2 cellular contexts compared by ENCODE assay signal in the genomic region with DNA sequence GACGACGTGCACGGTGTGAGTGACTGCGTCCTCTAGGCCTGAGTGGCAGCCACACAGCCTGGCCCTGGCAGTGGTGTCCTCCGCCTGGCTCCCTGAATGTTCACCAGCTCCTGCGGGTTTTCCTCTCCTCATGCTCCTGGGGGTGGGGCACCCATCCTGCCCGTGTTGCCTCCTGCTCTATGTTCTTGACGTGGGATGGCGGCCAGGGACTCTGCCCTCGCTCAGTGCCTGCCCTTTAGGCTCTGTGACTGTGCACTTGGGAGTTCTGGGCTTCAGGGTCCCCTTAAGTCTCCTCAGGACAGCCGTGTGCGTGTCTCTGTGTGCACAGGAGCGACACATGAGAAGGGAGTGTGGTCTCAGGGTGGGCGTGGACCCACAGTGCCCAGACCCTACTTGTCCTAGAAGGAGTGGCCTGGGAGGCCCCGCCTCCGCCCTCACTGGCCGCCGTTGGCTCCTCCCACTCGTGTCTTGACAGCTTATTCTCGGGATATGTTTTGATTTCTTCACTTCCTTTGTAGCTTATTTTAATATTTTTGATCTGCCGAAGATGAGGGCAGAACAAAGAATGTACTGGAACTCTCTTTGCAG.
A peak's percentile ranks its signal among the peaks of the same experiment; 100 is the strongest.
TF ChIP-seq lines count a peak whose summit lies in the region.

No MANE protein-coding gene starts in this region.

TF ChIP-seq in HEK293T, 16 proteins besides CTCF, POLR2A, EP300 and RAD21 (continued from another document):
- TF ChIP-seq SUZ12 (IDR thresholded peaks at IDR 0.05) = no peak

TF ChIP-seq in K562, 482 proteins besides CTCF, POLR2A, EP300 and RAD21 (continued from another document):
- TF ChIP-seq ATF2 (CRISPR knock-in tag; IDR thresholded peaks at IDR 0.05) = no peak
- no peak for TF ChIP-seq MNT (conservative IDR thresholded peaks at IDR 0.05)
- TF ChIP-seq ZZZ3 (IDR thresholded peaks at IDR 0.05) = no peak
- TF ChIP-seq ZNF280B (CRISPR knock-in tag; IDR thresholded peaks at IDR 0.05) = no peak
- no peak for TF ChIP-seq GTF3C2 (IDR thresholded peaks at IDR 0.05; ENCODE audit: borderline replicate concordance, extremely low read depth, insufficient read length)
- TF ChIP-seq HIVEP1 (CRISPR knock-in tag; IDR thresholded peaks at IDR 0.05) = no peak
- peak; percentile 27; the same call in 1 of the 2 replicates for TF ChIP-seq POLR2G (IDR thresholded peaks at IDR 0.05; ENCODE audit: low read depth, low read length)
- no peak for TF ChIP-seq RFX1 (IDR thresholded peaks at IDR 0.05)
- no peak for TF ChIP-seq RBM25 (IDR thresholded peaks at IDR 0.05; ENCODE audit: low read depth, low read length, severe bottlenecking)
- no peak for TF ChIP-seq ESRRA (IDR thresholded peaks at IDR 0.05; ENCODE audit: borderline replicate concordance, low read depth)
- no peak for TF ChIP-seq FOXJ2 (tag; IDR thresholded peaks at IDR 0.05)
- no peak for TF ChIP-seq MEIS2 (IDR thresholded peaks at IDR 0.05; ENCODE audit: partially characterized antibody)
- no peak for TF ChIP-seq NCOA4 (IDR thresholded peaks at IDR 0.05; ENCODE audit: partially characterized antibody)
- TF ChIP-seq MECOM (CRISPR knock-in tag; IDR thresholded peaks at IDR 0.05) = no peak
- TF ChIP-seq ZNF274 (IDR thresholded peaks at IDR 0.05; ENCODE audit: borderline replicate concordance, low read depth, low read length) = no peak
- TF ChIP-seq PKNOX1 (IDR thresholded peaks at IDR 0.05) = peak; percentile 64; the same call in 1 of the 2 replicates
- no peak for TF ChIP-seq SNIP1 (IDR thresholded peaks at IDR 0.05; ENCODE audit: low read depth)
- TF ChIP-seq ATF1 (CRISPR knock-in tag; IDR thresholded peaks at IDR 0.05) = no peak
- 0 out of 2 replicates have a peak, but pooled peaks have one; percentile 6 for TF ChIP-seq ATF1 (tag; IDR thresholded peaks at IDR 0.05)
- TF ChIP-seq HMGXB4 (CRISPR knock-in tag; IDR thresholded peaks at IDR 0.05) = no peak
- TF ChIP-seq CBX3 (IDR thresholded peaks at IDR 0.05; ENCODE audit: borderline replicate concordance in 1 of 2, low read length in 2 of 2) = no peak
- TF ChIP-seq ARID2 (IDR thresholded peaks at IDR 0.05) = no peak
- peak; percentile 75; the same call in 1 of the 2 replicates for TF ChIP-seq ZBTB7A (IDR thresholded peaks at IDR 0.05; ENCODE audit: borderline replicate concordance, control insufficient read depth, low read depth, low read length)
- TF ChIP-seq, protein P1, sequence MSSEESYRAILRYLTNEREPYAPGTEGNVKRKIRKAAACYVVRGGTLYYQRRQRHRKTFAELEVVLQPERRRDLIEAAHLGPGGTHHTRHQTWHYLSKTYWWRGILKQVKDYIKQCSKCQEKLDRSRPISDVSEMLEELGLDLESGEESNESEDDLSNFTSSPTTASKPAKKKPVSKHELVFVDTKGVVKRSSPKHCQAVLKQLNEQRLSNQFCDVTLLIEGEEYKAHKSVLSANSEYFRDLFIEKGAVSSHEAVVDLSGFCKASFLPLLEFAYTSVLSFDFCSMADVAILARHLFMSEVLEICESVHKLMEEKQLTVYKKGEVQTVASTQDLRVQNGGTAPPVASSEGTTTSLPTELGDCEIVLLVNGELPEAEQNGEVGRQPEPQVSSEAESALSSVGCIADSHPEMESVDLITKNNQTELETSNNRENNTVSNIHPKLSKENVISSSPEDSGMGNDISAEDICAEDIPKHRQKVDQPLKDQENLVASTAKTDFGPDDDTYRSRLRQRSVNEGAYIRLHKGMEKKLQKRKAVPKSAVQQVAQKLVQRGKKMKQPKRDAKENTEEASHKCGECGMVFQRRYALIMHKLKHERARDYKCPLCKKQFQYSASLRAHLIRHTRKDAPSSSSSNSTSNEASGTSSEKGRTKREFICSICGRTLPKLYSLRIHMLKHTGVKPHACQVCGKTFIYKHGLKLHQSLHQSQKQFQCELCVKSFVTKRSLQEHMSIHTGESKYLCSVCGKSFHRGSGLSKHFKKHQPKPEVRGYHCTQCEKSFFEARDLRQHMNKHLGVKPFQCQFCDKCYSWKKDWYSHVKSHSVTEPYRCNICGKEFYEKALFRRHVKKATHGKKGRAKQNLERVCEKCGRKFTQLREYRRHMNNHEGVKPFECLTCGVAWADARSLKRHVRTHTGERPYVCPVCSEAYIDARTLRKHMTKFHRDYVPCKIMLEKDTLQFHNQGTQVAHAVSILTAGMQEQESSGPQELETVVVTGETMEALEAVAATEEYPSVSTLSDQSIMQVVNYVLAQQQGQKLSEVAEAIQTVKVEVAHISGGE (CRISPR knock-in tag; IDR thresholded peaks at IDR 0.05) = no peak
- TF ChIP-seq ZKSCAN8 (CRISPR knock-in tag; IDR thresholded peaks at IDR 0.05) = no peak
- TF ChIP-seq CBX1 (IDR thresholded peaks at IDR 0.05; ENCODE audit: low read depth) = no peak
- TF ChIP-seq, protein P2, sequence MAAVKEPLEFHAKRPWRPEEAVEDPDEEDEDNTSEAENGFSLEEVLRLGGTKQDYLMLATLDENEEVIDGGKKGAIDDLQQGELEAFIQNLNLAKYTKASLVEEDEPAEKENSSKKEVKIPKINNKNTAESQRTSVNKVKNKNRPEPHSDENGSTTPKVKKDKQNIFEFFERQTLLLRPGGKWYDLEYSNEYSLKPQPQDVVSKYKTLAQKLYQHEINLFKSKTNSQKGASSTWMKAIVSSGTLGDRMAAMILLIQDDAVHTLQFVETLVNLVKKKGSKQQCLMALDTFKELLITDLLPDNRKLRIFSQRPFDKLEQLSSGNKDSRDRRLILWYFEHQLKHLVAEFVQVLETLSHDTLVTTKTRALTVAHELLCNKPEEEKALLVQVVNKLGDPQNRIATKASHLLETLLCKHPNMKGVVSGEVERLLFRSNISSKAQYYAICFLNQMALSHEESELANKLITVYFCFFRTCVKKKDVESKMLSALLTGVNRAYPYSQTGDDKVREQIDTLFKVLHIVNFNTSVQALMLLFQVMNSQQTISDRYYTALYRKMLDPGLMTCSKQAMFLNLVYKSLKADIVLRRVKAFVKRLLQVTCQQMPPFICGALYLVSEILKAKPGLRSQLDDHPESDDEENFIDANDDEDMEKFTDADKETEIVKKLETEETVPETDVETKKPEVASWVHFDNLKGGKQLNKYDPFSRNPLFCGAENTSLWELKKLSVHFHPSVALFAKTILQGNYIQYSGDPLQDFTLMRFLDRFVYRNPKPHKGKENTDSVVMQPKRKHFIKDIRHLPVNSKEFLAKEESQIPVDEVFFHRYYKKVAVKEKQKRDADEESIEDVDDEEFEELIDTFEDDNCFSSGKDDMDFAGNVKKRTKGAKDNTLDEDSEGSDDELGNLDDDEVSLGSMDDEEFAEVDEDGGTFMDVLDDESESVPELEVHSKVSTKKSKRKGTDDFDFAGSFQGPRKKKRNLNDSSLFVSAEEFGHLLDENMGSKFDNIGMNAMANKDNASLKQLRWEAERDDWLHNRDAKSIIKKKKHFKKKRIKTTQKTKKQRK (IDR thresholded peaks at IDR 0.05; ENCODE audit: borderline replicate concordance, low read depth, low read length) = no peak
- TF ChIP-seq ZNF24 (IDR thresholded peaks at IDR 0.05) = no peak
- no peak for TF ChIP-seq TAL1 (IDR thresholded peaks at IDR 0.05)
- peak; percentile 14; the same call in 1 of the 2 replicates for TF ChIP-seq BHLHE40 (IDR thresholded peaks at IDR 0.05; ENCODE audit: low read length)
- TF ChIP-seq SRSF3 (IDR thresholded peaks at IDR 0.05; ENCODE audit: insufficient read depth, low read length) = no peak
- TF ChIP-seq, protein P3, sequence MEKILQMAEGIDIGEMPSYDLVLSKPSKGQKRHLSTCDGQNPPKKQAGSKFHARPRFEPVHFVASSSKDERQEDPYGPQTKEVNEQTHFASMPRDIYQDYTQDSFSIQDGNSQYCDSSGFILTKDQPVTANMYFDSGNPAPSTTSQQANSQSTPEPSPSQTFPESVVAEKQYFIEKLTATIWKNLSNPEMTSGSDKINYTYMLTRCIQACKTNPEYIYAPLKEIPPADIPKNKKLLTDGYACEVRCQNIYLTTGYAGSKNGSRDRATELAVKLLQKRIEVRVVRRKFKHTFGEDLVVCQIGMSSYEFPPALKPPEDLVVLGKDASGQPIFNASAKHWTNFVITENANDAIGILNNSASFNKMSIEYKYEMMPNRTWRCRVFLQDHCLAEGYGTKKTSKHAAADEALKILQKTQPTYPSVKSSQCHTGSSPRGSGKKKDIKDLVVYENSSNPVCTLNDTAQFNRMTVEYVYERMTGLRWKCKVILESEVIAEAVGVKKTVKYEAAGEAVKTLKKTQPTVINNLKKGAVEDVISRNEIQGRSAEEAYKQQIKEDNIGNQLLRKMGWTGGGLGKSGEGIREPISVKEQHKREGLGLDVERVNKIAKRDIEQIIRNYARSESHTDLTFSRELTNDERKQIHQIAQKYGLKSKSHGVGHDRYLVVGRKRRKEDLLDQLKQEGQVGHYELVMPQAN (IDR thresholded peaks at IDR 0.05; ENCODE audit: borderline replicate concordance) = no peak
- no peak for TF ChIP-seq PML (IDR thresholded peaks at IDR 0.05; ENCODE audit: low read length)
- no peak for TF ChIP-seq FOXA3 (CRISPR knock-in tag; conservative IDR thresholded peaks at IDR 0.05 in 1 of 2, IDR thresholded peaks at IDR 0.05 in 1 of 2)
- no peak for TF ChIP-seq KAT7 (CRISPR knock-in tag; IDR thresholded peaks at IDR 0.05; ENCODE audit: borderline replicate concordance)
- no peak for TF ChIP-seq MCM7 (IDR thresholded peaks at IDR 0.05)
- TF ChIP-seq ZBTB8A (IDR thresholded peaks at IDR 0.05; ENCODE audit: partially characterized antibody) = no peak
- no peak for TF ChIP-seq ZNF764 (CRISPR knock-in tag; IDR thresholded peaks at IDR 0.05; ENCODE audit: low read depth)
- no peak for TF ChIP-seq SREBF1 (IDR thresholded peaks at IDR 0.05; ENCODE audit: borderline replicate concordance, low read depth, low read length)
- no peak for TF ChIP-seq PHB (CRISPR knock-in tag; IDR thresholded peaks at IDR 0.05)
- no peak for TF ChIP-seq DPF2 (IDR thresholded peaks at IDR 0.05)
